In the genomic region with DNA sequence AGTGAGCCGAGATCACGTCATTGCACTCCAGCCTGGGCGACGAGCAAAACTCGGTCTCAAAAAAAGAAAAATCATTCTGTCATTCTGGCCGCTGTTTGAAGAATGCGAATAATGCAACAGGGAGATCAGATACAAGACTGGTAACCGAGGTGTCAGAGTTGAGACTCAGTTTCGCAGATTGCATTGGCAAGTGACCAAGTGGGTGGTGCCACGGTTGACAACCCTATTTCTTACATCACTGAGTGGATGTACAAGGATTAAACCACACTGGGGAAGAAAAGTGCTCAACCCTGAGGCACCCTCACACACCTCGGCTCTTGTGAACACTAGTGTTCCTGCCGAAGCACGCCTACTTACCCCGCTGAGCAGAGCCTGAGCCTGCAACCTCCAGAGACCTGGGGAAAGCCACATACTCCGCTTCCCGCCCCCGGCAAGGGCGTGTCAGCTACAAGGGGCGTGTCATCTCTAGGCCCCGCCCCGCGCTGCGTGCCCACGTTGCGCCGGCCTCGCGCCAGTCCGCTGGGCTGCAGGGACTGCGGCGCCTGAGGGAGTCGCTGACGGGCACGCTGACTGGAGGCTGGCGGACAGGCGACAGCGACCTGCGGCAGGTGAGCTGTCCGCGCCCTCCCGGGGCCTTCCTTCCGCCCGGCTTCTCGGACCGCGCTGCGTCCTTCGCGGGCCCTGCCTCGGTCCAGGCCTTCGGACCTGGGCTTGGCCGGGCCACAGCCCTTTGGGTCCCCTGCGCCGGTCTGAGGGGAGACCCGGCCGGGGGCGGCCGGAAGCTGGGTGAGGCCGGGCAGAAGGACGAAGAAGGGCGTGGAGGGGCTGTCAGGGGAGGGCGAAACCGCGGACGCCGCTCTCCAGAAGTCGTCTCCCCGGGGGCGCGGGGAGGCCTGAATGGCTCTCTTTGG, we compare ENCODE assay signal across 8 cellular contexts. TPM values are rescaled to one million over a fixed set of nuclear protein-coding genes. Genes with fewer than 3 reads are reported as not detected.
DNase-seq lines count a peak whose midpoint lies in the region; ATAC-seq and TF ChIP-seq lines count a peak whose summit lies in the region.

A gene with protein sequence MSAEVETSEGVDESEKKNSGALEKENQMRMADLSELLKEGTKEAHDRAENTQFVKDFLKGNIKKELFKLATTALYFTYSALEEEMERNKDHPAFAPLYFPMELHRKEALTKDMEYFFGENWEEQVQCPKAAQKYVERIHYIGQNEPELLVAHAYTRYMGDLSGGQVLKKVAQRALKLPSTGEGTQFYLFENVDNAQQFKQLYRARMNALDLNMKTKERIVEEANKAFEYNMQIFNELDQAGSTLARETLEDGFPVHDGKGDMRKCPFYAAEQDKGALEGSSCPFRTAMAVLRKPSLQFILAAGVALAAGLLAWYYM (plus strand): TSS at position 519 of the 911 bp plus-strand sequence. CDS start 29,127 bp downstream, outside the sequence.

- peak; percentile 67 for ATAC-seq in foreskin keratinocyte

- peaks cover 4% of the 10 kb centered on the region for H3K36me3 ChIP-seq in HAP-1 (replicated peaks)
- H3K36me3 ChIP-seq in MG63: peaks cover 11% of the 10 kb centered on the region; the same call in 1 of the 2 replicates
- H3K36me3 ChIP-seq in neuron (ENCODE audit: insufficient read depth, low read length): no peaks in the 10 kb centered on the region

- H2AFZ ChIP-seq in neuron (ENCODE audit: low read depth, low read length): peak within 1 kb of the TSS; percentile 89

- DNase-seq in GDM1 (lab: John Stamatoyannopoulos, UW): peak; percentile 93
- peak; percentile 87 to 94 for DNase-seq in HAP-1 (ENCODE audit: low spot score in 2 of 2)
- peak; percentile 89 for DNase-seq in MG63
- peak; percentile 87 for DNase-seq in SIG-M5 treated with dmso at 0.1 percent for 504 hours (lab: John Stamatoyannopoulos, UW; ENCODE audit: unreplicated experiment)
- DNase-seq in activated gamma-delta T cell treated with anti-CD3 and anti-CD28 coated beads, Interleukin-2, amount 50 U/mL, for 16 hours (ENCODE audit: low read depth): peak; percentile 89
- DNase-seq in foreskin keratinocyte: peak; percentile 77 to 88

- peak within 1 kb of the TSS; percentile 74 for H3K27ac ChIP-seq in foreskin keratinocyte

- peak; percentile 69 for TF ChIP-seq CTCF in foreskin keratinocyte (conservative IDR thresholded peaks at IDR 0.05)
- TF ChIP-seq CTCF in subcutaneous adipose tissue (IDR thresholded peaks at IDR 0.05; ENCODE audit: low read depth): no peak

- no peaks in the 10 kb centered on the region for H3K9me3 ChIP-seq in HAP-1
- no peaks in the 10 kb centered on the region for H3K9me3 ChIP-seq in MG63
- no peaks in the 10 kb centered on the region for H3K9me3 ChIP-seq in neuron (ENCODE audit: low read length)

- H3K4me3 ChIP-seq in HAP-1 (peak within 1 kb of the TSS; percentile 80), MG63 (peak within 1 kb of the TSS; percentile 95), neuron (ENCODE audit: low read length) (peak within 1 kb of the TSS; percentile 75)

- H3K27me3 ChIP-seq in HAP-1 (ENCODE audit: low read depth) (no peaks in the 10 kb centered on the region), MG63 (no peaks in the 10 kb centered on the region), foreskin keratinocyte (no peaks in the 10 kb centered on the region), neuron (ENCODE audit: insufficient read depth, low read length) (no peaks in the 10 kb centered on the region)

- H3K4me1 ChIP-seq in HAP-1 (peaks cover 19% of the 10 kb centered on the region), foreskin keratinocyte (peaks cover 15% of the 10 kb centered on the region), neuron (ENCODE audit: insufficient read depth, low read length) (no peaks in the 10 kb centered on the region)

- in situ Hi-C loops in HAP-1 (cut with MboI; ENCODE audit: low sequenced_read_pairs): no loop called here

RNA-seq across cellular contexts. Expression of the gene that starts here (rescaled TPM):
- 62.7 and 107 TPM in 2 replicates for total RNA-seq in MG63 (2014; rRNA removed; shearing (Covaris generic); ENCODE audit: low replicate concordance)
- 140 and 152 TPM in 2 replicates for total RNA-seq in foreskin keratinocyte
- 200 and 221 TPM in 2 replicates for polyA plus RNA-seq in foreskin keratinocyte
- total RNA-seq in subcutaneous adipose tissue: 100 to 1,000 TPM in 1 of 4 donors, 10 to 100 TPM in 3; 57.8 to 131 (median 88.8) TPM

Comparison
In these comparisons a context has a peak if more than half of its experiments do, and no peak if none do; other contexts are left out.
1. Peak in every context shown above with its lines: DNase-seq, ATAC-seq, H3K4me3 ChIP-seq and H3K27ac ChIP-seq.